In the genomic region with DNA sequence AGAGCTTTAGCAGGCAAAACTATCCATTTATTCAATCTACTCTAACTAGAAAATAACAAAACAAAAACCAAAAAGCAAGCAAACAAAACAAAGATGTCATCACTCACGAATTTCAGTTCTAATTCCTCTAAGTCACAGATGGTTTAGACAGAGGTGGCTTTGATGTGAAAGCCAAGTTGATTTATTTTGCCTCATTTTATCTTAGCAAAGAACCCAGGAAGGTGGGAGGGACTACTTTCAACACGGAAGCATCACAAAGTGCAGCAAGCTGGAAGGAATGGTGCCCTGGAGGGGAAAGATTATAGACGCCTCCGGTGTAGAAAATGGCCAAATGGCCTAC, we compare ENCODE assay signal across 25 cellular contexts.
"Had no signal": no experiment of that assay in that cellular context is flagged by ENCODE, and none has a peak within 500 bp of the region (broad histone marks: within the 10 kb centered on the region; RNA-seq: fewer than 3 reads in every experiment).

No MANE protein-coding gene starts in this region.

- H3K9me3 ChIP-seq: thoracic aorta, upper lobe of right lung had no signal

- H3K27me3 Mint-ChIP-seq: activated naive CD4-positive, alpha-beta T cell treated with anti-CD3 and anti-CD28 coated beads, Interleukin-2, amount 10 ng/mL, durations not matched to agents 7 days and 5 days; central memory CD8-positive, alpha-beta T cell; stimulated activated memory B cell treated with anti-CD40 and anti-IgM and Interleukin-4, amounts not matched to agents 10 μg/mL and 1 μg/mL and 100 μg/mL, for 72 hours had no signal

- H3K27ac Mint-ChIP-seq: activated naive CD4-positive, alpha-beta T cell treated with anti-CD3 and anti-CD28 coated beads, Interleukin-2, amount 10 ng/mL, durations not matched to agents 7 days and 5 days; activated naive CD8-positive, alpha-beta T cell treated with anti-CD3 and anti-CD28 coated beads, Interleukin-2, amount 50 U/mL, for 24 hours; natural killer cell; stimulated activated memory B cell treated with anti-CD40 and anti-IgM and Interleukin-4, amounts not matched to agents 10 μg/mL and 1 μg/mL and 100 μg/mL, for 72 hours had no signal

- ATAC-seq: activated CD4-positive, CD25-positive, alpha-beta regulatory T cell treated with anti-CD3 and anti-CD28 coated beads, Interleukin-2, amount 50 U/mL, for 24 hours; activated naive CD8-positive, alpha-beta T cell treated with anti-CD3 and anti-CD28 coated beads, Interleukin-2, amount 50 U/mL, for 24 hours; activated T-cell treated with anti-CD3 and anti-CD28 coated beads, Interleukin-2, amount 50 U/mL, for 4 hours; left colon; natural killer cell; sciatic nerve; stimulated activated memory B cell treated with anti-CD40 and anti-IgM and Interleukin-4, amounts not matched to agents 10 μg/mL and 1 μg/mL and 100 μg/mL, for 72 hours; upper lobe of right lung had no signal

- H3K4me1 ChIP-seq: upper lobe of right lung had no signal

- H3K9me3 Mint-ChIP-seq: activated naive CD4-positive, alpha-beta T cell treated with anti-CD3 and anti-CD28 coated beads, Interleukin-2, amount 10 ng/mL, durations not matched to agents 7 days and 5 days; activated naive CD8-positive, alpha-beta T cell treated with anti-CD3 and anti-CD28 coated beads, Interleukin-2, amount 50 U/mL, for 24 hours; activated T-cell treated with anti-CD3 and anti-CD28 coated beads, Interleukin-2, amount 50 U/mL, for 4 hours; central memory CD8-positive, alpha-beta T cell; natural killer cell had no signal

- H3K4me3 Mint-ChIP-seq: activated naive CD4-positive, alpha-beta T cell treated with anti-CD3 and anti-CD28 coated beads, Interleukin-2, amount 10 ng/mL, durations not matched to agents 7 days and 5 days; activated naive CD8-positive, alpha-beta T cell treated with anti-CD3 and anti-CD28 coated beads, Interleukin-2, amount 50 U/mL, for 24 hours; activated T-cell treated with anti-CD3 and anti-CD28 coated beads, Interleukin-2, amount 50 U/mL, for 4 hours; central memory CD8-positive, alpha-beta T cell; natural killer cell; stimulated activated memory B cell treated with anti-CD40 and anti-IgM and Interleukin-4, amounts not matched to agents 10 μg/mL and 1 μg/mL and 100 μg/mL, for 72 hours had no signal

- H3K4me3 ChIP-seq: lung, thoracic aorta, upper lobe of right lung had no signal

- H3K27me3 ChIP-seq: brain microvascular endothelial cell, upper lobe of right lung had no signal

- H3K4me1 Mint-ChIP-seq: activated naive CD4-positive, alpha-beta T cell treated with anti-CD3 and anti-CD28 coated beads, Interleukin-2, amount 10 ng/mL, durations not matched to agents 7 days and 5 days; activated naive CD8-positive, alpha-beta T cell treated with anti-CD3 and anti-CD28 coated beads, Interleukin-2, amount 50 U/mL, for 24 hours; central memory CD8-positive, alpha-beta T cell; natural killer cell; stimulated activated memory B cell treated with anti-CD40 and anti-IgM and Interleukin-4, amounts not matched to agents 10 μg/mL and 1 μg/mL and 100 μg/mL, for 72 hours had no signal

- H3K36me3 ChIP-seq: brain microvascular endothelial cell, thoracic aorta, upper lobe of right lung had no signal

- DNase-seq: activated CD4-positive, alpha-beta T cell treated with anti-CD3 and anti-CD28 coated beads, Interleukin-2, amount 50 U/mL, for 1 hour; activated CD8-positive, alpha-beta memory T cell treated with anti-CD3 and anti-CD28 coated beads, Interleukin-2, amount 50 U/mL, for 4 hours; activated effector memory CD4-positive, alpha-beta T cell treated with Interleukin-2 at 50 U/mL for 16 hours; activated naive CD4-positive, alpha-beta T cell treated with anti-CD3 and anti-CD28 coated beads, Interleukin-2, amount 10 ng/mL, durations not matched to agents 7 days and 5 days; activated naive CD8-positive, alpha-beta T cell treated with anti-CD3 and anti-CD28 coated beads, Interleukin-2, amount 50 U/mL, for 24 hours; activated T-cell treated with anti-CD3 and anti-CD28 coated beads, Interleukin-2, amount 50 U/mL, for 4 hours; anterior cingulate cortex; brain microvascular endothelial cell; cortex of kidney; erythroblast; foreskin melanocyte; glutamatergic neuron; hippocampal formation; islet precursor cell; left colon; natural killer cell; stimulated activated CD4-positive, alpha-beta T cell treated with anti-CD3 and anti-CD28 coated beads, Interleukin-4, amount 100 ng/mL, for 24 hours; upper lobe of right lung had no signal

- H3K36me3 Mint-ChIP-seq: activated naive CD4-positive, alpha-beta T cell treated with anti-CD3 and anti-CD28 coated beads, Interleukin-2, amount 10 ng/mL, durations not matched to agents 7 days and 5 days; natural killer cell; stimulated activated memory B cell treated with anti-CD40 and anti-IgM and Interleukin-4, amounts not matched to agents 10 μg/mL and 1 μg/mL and 100 μg/mL, for 72 hours had no signal

- FAIRE-seq: endometrium had no signal

- H3K27ac ChIP-seq: brain microvascular endothelial cell, thoracic aorta, upper lobe of right lung had no signal
